Comparison of ENCODE assay signal across 15 cellular contexts in genomic region chr6:4270799-4271198, GRCh38.
DNase-seq lines count a peak whose midpoint lies in the region; ATAC-seq and TF ChIP-seq lines count a peak whose summit lies in the region.
"Had no signal": no experiment of that assay in that cellular context is flagged by ENCODE, and none has a peak within 500 bp of the region (broad histone marks: within the 10 kb centered on the region; RNA-seq: fewer than 3 reads in every experiment).

No MANE protein-coding gene starts in this region.

- no peaks in the 10 kb centered on the region for H3K9me3 ChIP-seq in gastrocnemius medialis
- H3K9me3 ChIP-seq: suprapubic skin had no signal

- DNase-seq in GM04503 (ENCODE audit: low read depth) = peak; percentile 11
- peak; percentile 20 for DNase-seq in RPMI7951 (ENCODE audit: low read depth)
- DNase-seq in gastrocnemius medialis = no peak
- DNase-seq in SIG-M5 treated with dmso at 0.1 percent for 504 hours (lab: John Stamatoyannopoulos, UW; ENCODE audit: unreplicated experiment) = no peak
- DNase-seq in NK-92 (lab: John Stamatoyannopoulos, UW; ENCODE audit: unreplicated experiment) = no peak
- DNase-seq in NCI-H524 treated with DMSO at 0.1 percent for 48 hours (lab: John Stamatoyannopoulos, UW) = no peak
- DNase-seq: activated CD8-positive, alpha-beta T cell treated with anti-CD3 and anti-CD28 coated beads, Interleukin-2, amount 10 ng/mL, durations not matched to agents 7 days and 5 days; effector CD4-positive, alpha-beta T cell; right cardiac atrium; RPMI8226; stimulated activated CD4-positive, alpha-beta T cell treated with anti-CD3 and anti-CD28 coated beads, Interleukin-1b, Interleukin-23, amount 100 ng/mL, for 48 hours; WERI-Rb-1 had no signal

- no peak for TF ChIP-seq POLR2A in gastrocnemius medialis (IDR thresholded peaks at IDR 0.05)

- peak overlapping the region in 1 of 4 donors; percentile 22 for H3K27ac ChIP-seq in gastrocnemius medialis
- H3K27ac ChIP-seq: C4-2B, suprapubic skin, WERI-Rb-1 had no signal

- peak; percentile 51 for ATAC-seq in esophagus mucosa
- peak; percentile 81 to 87 for ATAC-seq in gastrocnemius medialis
- ATAC-seq: activated CD8-positive, alpha-beta T cell treated with anti-CD3 and anti-CD28 coated beads, Interleukin-2, amount 10 ng/mL, durations not matched to agents 7 days and 5 days; right cardiac atrium had no signal

- TF ChIP-seq CTCF in gastrocnemius medialis (IDR thresholded peaks at IDR 0.05 in 4 of 5, conservative IDR thresholded peaks at IDR 0.05 in 1 of 5) = no peak

- no peaks in the 10 kb centered on the region for H3K27me3 ChIP-seq in gastrocnemius medialis
- H3K27me3 ChIP-seq: suprapubic skin had no signal

- no peak overlapping the region for H3K4me3 ChIP-seq in gastrocnemius medialis
- H3K4me3 ChIP-seq: suprapubic skin had no signal

- no peaks in the 10 kb centered on the region for H3K36me3 ChIP-seq in gastrocnemius medialis
- H3K36me3 ChIP-seq: suprapubic skin, WERI-Rb-1 had no signal

- in situ Hi-C loops in gastrocnemius medialis (cut with MboI; ENCODE audit: low sequenced_read_pairs in 4 of 4) = no loop called here

- intact Hi-C loops in gastrocnemius medialis (cut with DNase I; ENCODE audit: low total_unique reads) = no loop called here

- peaks cover 0 to 6% of the 10 kb centered on the region in 2 donors for H3K4me1 ChIP-seq in gastrocnemius medialis

Comparison
In these comparisons a context has a peak if more than half of its experiments do, and no peak if none do; other contexts are left out.
1. DNase-seq: peak in GM04503 (single experiment) and RPMI7951 (single experiment); none in gastrocnemius medialis (0 of 2), SIG-M5 treated with dmso at 0.1 percent for 504 hours (single experiment), NK-92 (single experiment) and NCI-H524 treated with DMSO at 0.1 percent for 48 hours (single experiment).